19 cellular contexts compared by ENCODE assay signal in the genomic region with DNA sequence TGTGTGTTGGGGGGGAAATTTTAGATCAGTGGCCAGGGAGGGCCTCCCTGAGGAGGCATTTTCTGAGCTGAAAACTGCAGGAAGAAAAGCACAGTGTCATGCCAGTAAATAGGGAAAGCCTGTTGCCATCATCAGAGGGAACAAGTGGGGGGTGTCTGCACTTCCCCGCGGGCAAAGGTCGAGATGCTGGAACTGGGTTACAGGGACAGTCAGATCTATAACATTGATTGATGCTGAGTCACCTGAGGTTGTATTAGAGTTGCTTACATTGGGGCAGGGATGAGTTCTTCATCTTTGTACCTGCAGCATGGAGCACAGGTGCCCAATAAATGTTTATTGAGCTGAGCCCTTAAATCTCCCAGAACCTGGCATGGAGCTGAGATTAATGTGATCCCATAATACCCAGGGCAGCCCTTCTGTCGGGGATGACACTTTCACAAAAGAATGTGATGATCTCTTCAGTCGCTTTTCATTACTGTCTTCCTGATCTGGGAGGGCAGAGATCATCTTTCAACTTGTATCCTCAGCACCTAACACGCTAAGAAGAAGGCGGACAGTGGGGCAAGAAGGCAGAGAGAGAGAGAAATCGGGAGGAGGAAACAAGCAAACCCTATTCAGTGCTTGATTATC. TPM values are rescaled to one million over a fixed set of nuclear protein-coding genes. Genes with fewer than 3 reads are reported as not detected.
DNase-seq lines count a peak whose midpoint lies in the region; ATAC-seq and TF ChIP-seq lines count a peak whose summit lies in the region.
"Had no signal": no experiment of that assay in that cellular context is flagged by ENCODE, and none has a peak within 500 bp of the region (broad histone marks: within the 10 kb centered on the region; RNA-seq: fewer than 3 reads in every experiment).

No MANE protein-coding gene starts in this region.

- no peak overlapping the region for H3K4me3 Mint-ChIP-seq in Calu3 (ENCODE audit: low read depth, unreplicated experiment)
- no peak overlapping the region for H3K4me3 Mint-ChIP-seq in nephron progenitor cell
- H3K4me3 Mint-ChIP-seq: stimulated activated naive CD8-positive, alpha-beta T cell treated with anti-CD3 and anti-CD28 coated beads, Interleukin-15, Interleukin-2, amounts not matched to agents 100 ng/mL and 50 ng/mL, for 24 hours; T-helper 17 cell had no signal

- no TSS peak for BruUV-seq in Calu3 (replicated peaks; lab: Mats Ljungman, UMichigan)

- H3K27ac Mint-ChIP-seq in Calu3 (ENCODE audit: unreplicated experiment) (no peak overlapping the region), nephron progenitor cell (peak overlapping the region; percentile 25)
- H3K27ac Mint-ChIP-seq: stimulated activated naive CD8-positive, alpha-beta T cell treated with anti-CD3 and anti-CD28 coated beads, Interleukin-15, Interleukin-2, amounts not matched to agents 100 ng/mL and 50 ng/mL, for 24 hours; T-helper 17 cell had no signal

- peaks cover 12% of the 10 kb centered on the region for H3K36me3 Mint-ChIP-seq in Calu3 (ENCODE audit: insufficient read depth, unreplicated experiment)
- no peaks in the 10 kb centered on the region for H3K36me3 Mint-ChIP-seq in nephron progenitor cell (ENCODE audit: low read depth)

- no peak for TF ChIP-seq POLR2A in lower leg skin (IDR thresholded peaks at IDR 0.05)

- no peak for ATAC-seq in GM18511 (IDR thresholded peaks at IDR 0.05; ENCODE audit: unreplicated experiment)
- ATAC-seq: T-helper 17 cell had no signal

- peaks cover 25% of the 10 kb centered on the region for H3K4me1 Mint-ChIP-seq in Calu3 (ENCODE audit: low read depth, unreplicated experiment)
- peaks cover 33% of the 10 kb centered on the region for H3K4me1 Mint-ChIP-seq in nephron progenitor cell

- intact Hi-C loops in Calu3 (cut with micrococcal nuclease; ENCODE audit: unreplicated experiment) = no loop called here
- intact Hi-C loops in lower leg skin (cut with DNase I; ENCODE audit: low total_unique reads) = no loop called here

- H3K4me3 ChIP-seq in epithelial cell of esophagus (ENCODE audit: low read length) (no peak overlapping the region), lower leg skin (ENCODE audit: low read depth, poor library complexity, severe bottlenecking) (no peak overlapping the region)
- H3K4me3 ChIP-seq: coronary artery, uterus had no signal

- H3K9me3 Mint-ChIP-seq in Calu3 (ENCODE audit: low read depth, unreplicated experiment) (no peaks in the 10 kb centered on the region), nephron progenitor cell (peaks cover 11% of the 10 kb centered on the region)
- H3K9me3 Mint-ChIP-seq: stimulated activated naive CD8-positive, alpha-beta T cell treated with anti-CD3 and anti-CD28 coated beads, Interleukin-15, Interleukin-2, amounts not matched to agents 100 ng/mL and 50 ng/mL, for 24 hours had no signal

- H3K27me3 Mint-ChIP-seq in Calu3 (ENCODE audit: unreplicated experiment) = peaks cover 2% of the 10 kb centered on the region
- peaks cover 16% of the 10 kb centered on the region for H3K27me3 Mint-ChIP-seq in nephron progenitor cell (ENCODE audit: low read depth, poor library complexity)

- CTCF ChIA-PET in Calu3 (lab: Charles Lee) = interaction anchor here (0.7 kb wide), 1 partner anchor 110 kb away, joined by 4 read pairs; no protein-coding TSS in a partner anchor

- WGBS in lower leg skin, 2 donors = 56 to 61% methylated on average over 8 of the region's 8 CpGs

- peak; percentile 15 for DNase-seq in Calu3
- DNase-seq in LoVo (ENCODE audit: low spot score) = peak; percentile 38
- peak; percentile 22 for DNase-seq in epithelial cell of esophagus (ENCODE audit: low read depth)
- no peak for DNase-seq in nephron progenitor cell
- no peak for DNase-seq in SHP77 treated with DMSO at 0.1 percent for 48 hours (lab: John Stamatoyannopoulos, UW)
- DNase-seq in activated T-cell treated with anti-CD3 and anti-CD28 coated beads, Interleukin-2, amount 50 U/mL, for 48 hours = no peak
- no peak for DNase-seq in lower leg skin (ENCODE audit: low spot score in 2 of 2)
- DNase-seq: activated CD4-positive, CD25-positive, alpha-beta regulatory T cell treated with anti-CD3 and anti-CD28 coated beads, Interleukin-2, amount 50 U/mL, for 72 hours; activated CD8-positive, alpha-beta memory T cell treated with anti-CD3 and anti-CD28 coated beads, Interleukin-2, amount 50 U/mL, for 4 hours; activated naive CD4-positive, alpha-beta T cell; Caco-2; head of caudate nucleus; NCI-H1694; stimulated activated CD4-positive, alpha-beta T cell treated with anti-CD3 and anti-CD28 coated beads, Interleukin-15, amount 100 ng/mL, for 24 hours; T-helper 17 cell; uterus had no signal

- TF ChIP-seq CTCF in Calu3 (IDR thresholded peaks at IDR 0.05; ENCODE audit: unreplicated experiment) = no peak
- TF ChIP-seq CTCF in epithelial cell of esophagus (IDR thresholded peaks at IDR 0.05; ENCODE audit: insufficient read depth, low read depth, low read length, missing control alignments) = no peak
- TF ChIP-seq CTCF in nephron progenitor cell (IDR thresholded peaks at IDR 0.05) = no peak
- TF ChIP-seq CTCF in lower leg skin (IDR thresholded peaks at IDR 0.05) = no peak

RNA-seq across cellular contexts. Expression of gene RNF152, which starts 5.9 kb away (rescaled TPM):
- total RNA-seq in Calu3 (2022) = 1.0 TPM in 2 replicates
- total RNA-seq in lower leg skin = 100 to 1,000 TPM in 1 of 4 donors, 10 to 100 TPM in 3; 37.1 to 112 (median 82.5) TPM

Comparison
In these comparisons a context has a peak if more than half of its experiments do, and no peak if none do; other contexts are left out.
1. DNase-seq: peak in Calu3 (single experiment), LoVo (single experiment) and epithelial cell of esophagus (single experiment); none in nephron progenitor cell (single experiment), SHP77 treated with DMSO at 0.1 percent for 48 hours (single experiment), activated T-cell treated with anti-CD3 and anti-CD28 coated beads, Interleukin-2, amount 50 U/mL, for 48 hours (0 of 2) and lower leg skin (0 of 2).
2. RNA of gene RNF152, which starts 5.9 kb away (total RNA-seq): 37.1 to 112 TPM in lower leg skin; 1.0 TPM in Calu3; every median in the first group is over 10 times any median in the second.